23 cellular contexts compared by ENCODE assay signal in genomic region chr12:115960868-115961802, GRCh38.
DNase-seq lines count a peak whose midpoint lies in the region; ATAC-seq and TF ChIP-seq lines count a peak whose summit lies in the region.
"Had no signal": no experiment of that assay in that cellular context is flagged by ENCODE, and none has a peak within 500 bp of the region (broad histone marks: within the 10 kb centered on the region; RNA-seq: fewer than 3 reads in every experiment).

No MANE protein-coding gene starts in this region.

- H3K9ac ChIP-seq in H9 (ENCODE audit: extremely low read depth, insufficient read length, low read length) = no peak overlapping the region

- no peaks in the 10 kb centered on the region for H3K27me3 Mint-ChIP-seq in H9 (ENCODE audit: low read depth)
- H3K27me3 Mint-ChIP-seq in T-helper 17 cell = no peaks in the 10 kb centered on the region
- H3K27me3 Mint-ChIP-seq in immature natural killer cell (ENCODE audit: low read depth in 3 of 3) = peaks cover 0 to 3% (median 0%) of the 10 kb centered on the region in 3 donors
- H3K27me3 Mint-ChIP-seq: effector memory CD8-positive, alpha-beta T cell; memory B cell; naive thymus-derived CD4-positive, alpha-beta T cell; progenitor cell of endocrine pancreas; stimulated activated naive B cell treated with anti-CD40 and anti-IgM and Interleukin-4, amounts not matched to agents 10 μg/mL and 1 μg/mL and 100 μg/mL, for 72 hours had no signal

- no peak overlapping the region for H2BK15ac ChIP-seq in H9 (ENCODE audit: low read depth, low read length)

- no peak overlapping the region for H2AK5ac ChIP-seq in H9 (ENCODE audit: insufficient read length, low read length)

- no peak overlapping the region for H3K14ac ChIP-seq in H9 (ENCODE audit: insufficient read depth, low read length)

- peaks cover 10 to 51% (median 42%) of the 10 kb centered on the region in 3 experiments; a peak in 6 of 7 replicates for H3K36me3 Mint-ChIP-seq in H9 (ENCODE audit: insufficient read depth in 1 of 3, low read depth in 3 of 3)
- H3K36me3 Mint-ChIP-seq in T-helper 17 cell (ENCODE audit: low read depth) = peaks cover 9% of the 10 kb centered on the region
- peaks cover 29 to 58% (median 41%) of the 10 kb centered on the region in 3 donors for H3K36me3 Mint-ChIP-seq in immature natural killer cell
- peaks cover 78% of the 10 kb centered on the region for H3K36me3 Mint-ChIP-seq in stimulated activated effector memory CD8-positive, alpha-beta T cell treated with anti-CD3 and anti-CD28 coated beads, Interleukin-12 subunit alpha, Interleukin-12 subunit beta, amount 100 ng/mL, for 72 hours

- no peak overlapping the region for H3K23ac ChIP-seq in H9 (ENCODE audit: insufficient read length, low read depth, low read length)

- no peak overlapping the region for H3K4me2 ChIP-seq in H9 (ENCODE audit: insufficient read depth, insufficient read length, low read length)

- H3K9me3 ChIP-seq in H9 (ENCODE audit: control insufficient read depth, low read depth, low read length) = no peaks in the 10 kb centered on the region
- H3K9me3 ChIP-seq in T-helper 17 cell (ENCODE audit: control insufficient read depth, low read length, poor library complexity, severe bottlenecking) = no peaks in the 10 kb centered on the region
- H3K9me3 ChIP-seq in tibial artery = no peaks in the 10 kb centered on the region
- H3K9me3 ChIP-seq: esophagus squamous epithelium, gastroesophageal sphincter, SK-N-SH, tibial nerve had no signal

- H3K4me3 ChIP-seq in tibial artery = no peak overlapping the region
- H3K4me3 ChIP-seq: esophagus squamous epithelium, gastroesophageal sphincter, tibial nerve had no signal

- no CpG with 5 or more reads among the region's 12 CpGs for WGBS in H9 (ENCODE audit: extremely low coverage, insufficient read length, low lambda C conversion rate)

- H3K27ac ChIP-seq in H9 (ENCODE audit: insufficient read length, low read depth, low read length) (no peak overlapping the region), tibial artery (no peak overlapping the region)
- H3K27ac ChIP-seq: esophagus squamous epithelium, gastroesophageal sphincter, HL-60 had no signal

- no peak for TF ChIP-seq CTCF in H9 (conservative IDR thresholded peaks at IDR 0.05)
- no peak for TF ChIP-seq CTCF in tibial artery (IDR thresholded peaks at IDR 0.05)

- H4K8ac ChIP-seq in H9 (replicated peaks; ENCODE audit: insufficient read length, low read depth, low read length) = no peak overlapping the region

- no peaks in the 10 kb centered on the region for H3K79me2 ChIP-seq in H9 (ENCODE audit: insufficient read depth, low read length)

- H3K4me1 ChIP-seq in H9 (ENCODE audit: insufficient read depth, low read length) (no peaks in the 10 kb centered on the region), tibial artery (peaks cover 0 to 12% (median 0%) of the 10 kb centered on the region in 4 donors)
- H3K4me1 ChIP-seq: gastroesophageal sphincter had no signal

- H3K18ac ChIP-seq in H9 (ENCODE audit: insufficient read length, low read depth, low read length) = no peak overlapping the region

- H2BK120ac ChIP-seq in H9 (ENCODE audit: low read depth, low read length, poor library complexity, severe bottlenecking) = no peak overlapping the region

- peak overlapping the region in 2 of 3 experiments; percentile 15 to 83; a peak in 3 of 7 replicates for H3K27ac Mint-ChIP-seq in H9
- peak overlapping the region; percentile 81 for H3K27ac Mint-ChIP-seq in T-helper 17 cell
- peak overlapping the region in 3 of 6 donors; percentile 17 to 45 (median 37) for H3K27ac Mint-ChIP-seq in immature natural killer cell
- peak overlapping the region; percentile 9 for H3K27ac Mint-ChIP-seq in stimulated activated effector memory CD8-positive, alpha-beta T cell treated with anti-CD3 and anti-CD28 coated beads, Interleukin-12 subunit alpha, Interleukin-12 subunit beta, amount 100 ng/mL, for 72 hours
- H3K27ac Mint-ChIP-seq: memory B cell; progenitor cell of endocrine pancreas; stimulated activated naive B cell treated with anti-CD40 and anti-IgM and Interleukin-4, amounts not matched to agents 10 μg/mL and 1 μg/mL and 100 μg/mL, for 72 hours had no signal

- no peak overlapping the region for H2BK20ac ChIP-seq in H9 (ENCODE audit: low read depth, low read length, poor library complexity, severe bottlenecking)

- ATAC-seq in T-helper 17 cell = no peak
- ATAC-seq in stimulated activated effector memory CD8-positive, alpha-beta T cell treated with anti-CD3 and anti-CD28 coated beads, Interleukin-12 subunit alpha, Interleukin-12 subunit beta, amount 100 ng/mL, for 72 hours = peak; percentile 78
- no peak for ATAC-seq in GM21825 (IDR thresholded peaks at IDR 0.05; ENCODE audit: unreplicated experiment)
- ATAC-seq: effector memory CD8-positive, alpha-beta T cell; gastroesophageal sphincter; naive thymus-derived CD4-positive, alpha-beta T cell; stimulated activated naive B cell treated with anti-CD40 and anti-IgM and Interleukin-4, amounts not matched to agents 10 μg/mL and 1 μg/mL and 100 μg/mL, for 72 hours had no signal

- no peak overlapping the region for H2AFZ ChIP-seq in H9 (ENCODE audit: low read length)

- H3K79me1 ChIP-seq in H9 (ENCODE audit: insufficient read depth, low read depth, low read length, poor library complexity, severe bottlenecking) = no peaks in the 10 kb centered on the region

- intact Hi-C loops in tibial artery (cut with DNase I; ENCODE audit: low total_unique reads) = no loop called here

- no peak for DNase-seq in H9
- no peak for DNase-seq in T-helper 17 cell
- DNase-seq in immature natural killer cell = peak; percentile 9 to 13 (median 9)
- no peak for DNase-seq in stimulated activated effector memory CD8-positive, alpha-beta T cell treated with anti-CD3 and anti-CD28 coated beads, Interleukin-12 subunit alpha, Interleukin-12 subunit beta, amount 100 ng/mL, for 72 hours (ENCODE audit: low spot score in 2 of 2)
- DNase-seq in SW480 (ENCODE audit: low spot score) = no peak
- DNase-seq in tibial artery = no peak
- DNase-seq: activated CD4-positive, CD25-positive, alpha-beta regulatory T cell treated with anti-CD3 and anti-CD28 coated beads, Interleukin-2, amount 50 U/mL, for 72 hours; activated naive CD4-positive, alpha-beta T cell treated with Interleukin-2 at 50 U/mL for 16 hours; effector memory CD8-positive, alpha-beta T cell; esophagus squamous epithelium; MM.1S; NCI-H1436 treated with DMSO at 0.1 percent for 48 hours; NCI-H526; SK-N-SH; stimulated activated CD4-positive, alpha-beta T cell treated with anti-CD3 and anti-CD28 coated beads, Interleukin-1b, Interleukin-23, amount 100 ng/mL, for 48 hours; stimulated activated naive B cell treated with anti-CD40 and anti-IgM and Interleukin-4, amounts not matched to agents 10 μg/mL and 1 μg/mL and 100 μg/mL, for 72 hours had no signal

- H4K5ac ChIP-seq in H9 (ENCODE audit: insufficient read length, low read depth, low read length) = no peak overlapping the region

- no peak overlapping the region for H3K4ac ChIP-seq in H9 (ENCODE audit: low read depth, low read length)

- no peak overlapping the region for H2BK5ac ChIP-seq in H9 (ENCODE audit: insufficient read length, low read length)

- no peaks in the 10 kb centered on the region for H4K20me1 ChIP-seq in H9 (ENCODE audit: control insufficient read depth, insufficient read depth, insufficient read length)

- H3K27me3 ChIP-seq in H9 (ENCODE audit: insufficient read depth, low read length) (no peaks in the 10 kb centered on the region), tibial artery (no peaks in the 10 kb centered on the region)
- H3K27me3 ChIP-seq: esophagus squamous epithelium, gastroesophageal sphincter, tibial nerve had no signal

- H2BK12ac ChIP-seq in H9 (ENCODE audit: insufficient read length, low read depth, low read length) = no peak overlapping the region

- no peaks in the 10 kb centered on the region for H3K23me2 ChIP-seq in H9 (ENCODE audit: insufficient read length, low read depth, low read length, poor library complexity, severe bottlenecking)

- H3K9me3 Mint-ChIP-seq in H9 = no peaks in the 10 kb centered on the region
- H3K9me3 Mint-ChIP-seq in immature natural killer cell = no peaks in the 10 kb centered on the region
- H3K9me3 Mint-ChIP-seq in stimulated activated effector memory CD8-positive, alpha-beta T cell treated with anti-CD3 and anti-CD28 coated beads, Interleukin-12 subunit alpha, Interleukin-12 subunit beta, amount 100 ng/mL, for 72 hours = no peaks in the 10 kb centered on the region
- H3K9me3 Mint-ChIP-seq: effector memory CD8-positive, alpha-beta T cell; memory B cell; naive thymus-derived CD4-positive, alpha-beta T cell; stimulated activated naive B cell treated with anti-CD40 and anti-IgM and Interleukin-4, amounts not matched to agents 10 μg/mL and 1 μg/mL and 100 μg/mL, for 72 hours had no signal

- no peak overlapping the region for H4K91ac ChIP-seq in H9 (ENCODE audit: insufficient read length, low read depth, low read length)

- no peak overlapping the region for H3T11ph ChIP-seq in H9 (ENCODE audit: low read length)

- H3K4me3 Mint-ChIP-seq in H9 = no peak overlapping the region
- H3K4me3 Mint-ChIP-seq in T-helper 17 cell = no peak overlapping the region
- H3K4me3 Mint-ChIP-seq in immature natural killer cell = no peak overlapping the region
- no peak overlapping the region for H3K4me3 Mint-ChIP-seq in stimulated activated effector memory CD8-positive, alpha-beta T cell treated with anti-CD3 and anti-CD28 coated beads, Interleukin-12 subunit alpha, Interleukin-12 subunit beta, amount 100 ng/mL, for 72 hours
- H3K4me3 Mint-ChIP-seq: effector memory CD8-positive, alpha-beta T cell; memory B cell; stimulated activated naive B cell treated with anti-CD40 and anti-IgM and Interleukin-4, amounts not matched to agents 10 μg/mL and 1 μg/mL and 100 μg/mL, for 72 hours had no signal

- H3K36me3 ChIP-seq in tibial artery = peaks cover 83 to 88% (median 86%) of the 10 kb centered on the region in 3 donors

- no peaks in the 10 kb centered on the region for H3K4me1 Mint-ChIP-seq in H9
- H3K4me1 Mint-ChIP-seq in T-helper 17 cell = peaks cover 9% of the 10 kb centered on the region
- peaks cover 9 to 15% of the 10 kb centered on the region in 2 donors for H3K4me1 Mint-ChIP-seq in immature natural killer cell
- H3K4me1 Mint-ChIP-seq in stimulated activated effector memory CD8-positive, alpha-beta T cell treated with anti-CD3 and anti-CD28 coated beads, Interleukin-12 subunit alpha, Interleukin-12 subunit beta, amount 100 ng/mL, for 72 hours = peaks cover 19% of the 10 kb centered on the region
- H3K4me1 Mint-ChIP-seq: memory B cell had no signal

- H3K56ac ChIP-seq in H9 (ENCODE audit: insufficient read length, low read depth, low read length) = no peak overlapping the region

Comparison
In these comparisons a context has a peak if more than half of its experiments do, and no peak if none do; other contexts are left out.
1. DNase-seq: peak in immature natural killer cell (3 of 3); none in H9 (single experiment), T-helper 17 cell (0 of 3), stimulated activated effector memory CD8-positive, alpha-beta T cell treated with anti-CD3 and anti-CD28 coated beads, Interleukin-12 subunit alpha, Interleukin-12 subunit beta, amount 100 ng/mL, for 72 hours (0 of 2), SW480 (single experiment) and tibial artery (0 of 2).